ENCODE assay signal across 1 cellular context in genomic region chr20:45374966-45375365, GRCh38.
TF ChIP-seq lines count a peak whose summit lies in the region.

No MANE protein-coding gene starts in this region.

TF ChIP-seq in WTC11, 78 proteins besides CTCF, POLR2A, EP300 and RAD21:
- no peak for TF ChIP-seq ZNF423 (CRISPR knock-in tag; IDR thresholded peaks at IDR 0.05)
- TF ChIP-seq, protein P1, sequence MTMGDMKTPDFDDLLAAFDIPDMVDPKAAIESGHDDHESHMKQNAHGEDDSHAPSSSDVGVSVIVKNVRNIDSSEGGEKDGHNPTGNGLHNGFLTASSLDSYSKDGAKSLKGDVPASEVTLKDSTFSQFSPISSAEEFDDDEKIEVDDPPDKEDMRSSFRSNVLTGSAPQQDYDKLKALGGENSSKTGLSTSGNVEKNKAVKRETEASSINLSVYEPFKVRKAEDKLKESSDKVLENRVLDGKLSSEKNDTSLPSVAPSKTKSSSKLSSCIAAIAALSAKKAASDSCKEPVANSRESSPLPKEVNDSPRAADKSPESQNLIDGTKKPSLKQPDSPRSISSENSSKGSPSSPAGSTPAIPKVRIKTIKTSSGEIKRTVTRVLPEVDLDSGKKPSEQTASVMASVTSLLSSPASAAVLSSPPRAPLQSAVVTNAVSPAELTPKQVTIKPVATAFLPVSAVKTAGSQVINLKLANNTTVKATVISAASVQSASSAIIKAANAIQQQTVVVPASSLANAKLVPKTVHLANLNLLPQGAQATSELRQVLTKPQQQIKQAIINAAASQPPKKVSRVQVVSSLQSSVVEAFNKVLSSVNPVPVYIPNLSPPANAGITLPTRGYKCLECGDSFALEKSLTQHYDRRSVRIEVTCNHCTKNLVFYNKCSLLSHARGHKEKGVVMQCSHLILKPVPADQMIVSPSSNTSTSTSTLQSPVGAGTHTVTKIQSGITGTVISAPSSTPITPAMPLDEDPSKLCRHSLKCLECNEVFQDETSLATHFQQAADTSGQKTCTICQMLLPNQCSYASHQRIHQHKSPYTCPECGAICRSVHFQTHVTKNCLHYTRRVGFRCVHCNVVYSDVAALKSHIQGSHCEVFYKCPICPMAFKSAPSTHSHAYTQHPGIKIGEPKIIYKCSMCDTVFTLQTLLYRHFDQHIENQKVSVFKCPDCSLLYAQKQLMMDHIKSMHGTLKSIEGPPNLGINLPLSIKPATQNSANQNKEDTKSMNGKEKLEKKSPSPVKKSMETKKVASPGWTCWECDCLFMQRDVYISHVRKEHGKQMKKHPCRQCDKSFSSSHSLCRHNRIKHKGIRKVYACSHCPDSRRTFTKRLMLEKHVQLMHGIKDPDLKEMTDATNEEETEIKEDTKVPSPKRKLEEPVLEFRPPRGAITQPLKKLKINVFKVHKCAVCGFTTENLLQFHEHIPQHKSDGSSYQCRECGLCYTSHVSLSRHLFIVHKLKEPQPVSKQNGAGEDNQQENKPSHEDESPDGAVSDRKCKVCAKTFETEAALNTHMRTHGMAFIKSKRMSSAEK (CRISPR knock-in tag; IDR thresholded peaks at IDR 0.05; ENCODE audit: borderline replicate concordance), result no peak
- TF ChIP-seq NFE2L1 (CRISPR knock-in tag; IDR thresholded peaks at IDR 0.05), result no peak
- TF ChIP-seq RELA (CRISPR knock-in tag; IDR thresholded peaks at IDR 0.05; ENCODE audit: borderline replicate concordance), result no peak
- TF ChIP-seq ZNF671 (CRISPR knock-in tag; IDR thresholded peaks at IDR 0.05), result no peak
- TF ChIP-seq EMX1 (CRISPR knock-in tag; IDR thresholded peaks at IDR 0.05), result no peak
- no peak for TF ChIP-seq ARID4B (CRISPR knock-in tag; IDR thresholded peaks at IDR 0.05; ENCODE audit: borderline replicate concordance)
- no peak for TF ChIP-seq SMAD3 (CRISPR knock-in tag; IDR thresholded peaks at IDR 0.05; ENCODE audit: borderline replicate concordance)
- TF ChIP-seq ATF3 (CRISPR knock-in tag; conservative IDR thresholded peaks at IDR 0.05), result no peak
- TF ChIP-seq, protein P2, sequence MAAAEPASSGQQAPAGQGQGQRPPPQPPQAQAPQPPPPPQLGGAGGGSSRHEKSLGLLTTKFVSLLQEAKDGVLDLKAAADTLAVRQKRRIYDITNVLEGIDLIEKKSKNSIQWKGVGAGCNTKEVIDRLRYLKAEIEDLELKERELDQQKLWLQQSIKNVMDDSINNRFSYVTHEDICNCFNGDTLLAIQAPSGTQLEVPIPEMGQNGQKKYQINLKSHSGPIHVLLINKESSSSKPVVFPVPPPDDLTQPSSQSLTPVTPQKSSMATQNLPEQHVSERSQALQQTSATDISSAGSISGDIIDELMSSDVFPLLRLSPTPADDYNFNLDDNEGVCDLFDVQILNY (CRISPR knock-in tag; IDR thresholded peaks at IDR 0.05), result no peak
- no peak for TF ChIP-seq GABPB1 (CRISPR knock-in tag; IDR thresholded peaks at IDR 0.05)
- no peak for TF ChIP-seq E2F1 (CRISPR knock-in tag; IDR thresholded peaks at IDR 0.05)
- TF ChIP-seq ATF1 (CRISPR knock-in tag; IDR thresholded peaks at IDR 0.05), result no peak
